ENCODE assay signal across 9 cellular contexts in the genomic region with DNA sequence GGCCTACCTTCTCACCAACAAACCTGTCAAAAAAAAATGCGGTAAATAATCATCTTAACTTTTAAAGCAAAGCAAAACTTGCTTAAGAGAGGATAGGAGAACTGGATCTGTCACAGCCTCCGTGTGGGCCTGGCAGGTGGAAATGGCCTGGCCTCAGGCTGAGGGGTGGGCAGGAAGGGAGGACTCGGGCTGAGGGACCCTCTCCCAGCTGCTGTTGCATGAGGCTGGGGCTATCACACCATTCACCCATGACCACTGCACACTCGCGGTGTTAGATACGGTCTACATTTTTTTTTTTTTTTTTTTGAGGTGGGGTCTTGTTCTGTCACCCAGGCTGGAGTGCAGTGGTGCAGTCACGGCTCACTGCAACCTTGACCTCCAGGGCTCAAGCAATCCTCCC. TPM values are rescaled to one million over a fixed set of nuclear protein-coding genes. Genes with fewer than 3 reads are reported as not detected.
DNase-seq lines count a peak whose midpoint lies in the region; ATAC-seq and TF ChIP-seq lines count a peak whose summit lies in the region.
"Had no signal": no experiment of that assay in that cellular context is flagged by ENCODE, and none has a peak within 500 bp of the region (broad histone marks: within the 10 kb centered on the region; RNA-seq: fewer than 3 reads in every experiment).

No MANE protein-coding gene starts in this region.

- H3K36me3 ChIP-seq in heart right ventricle (peaks cover 0 to 85% (median 40%) of the 10 kb centered on the region in 9 donors), endodermal cell (ENCODE audit: control insufficient read depth, insufficient read depth, low read length) (peaks cover 29% of the 10 kb centered on the region), vagina (peaks cover 0 to 70% of the 10 kb centered on the region in 2 donors)

- WGBS in heart right ventricle, 2 donors, result 87 to 90% methylated on average over 7 of the region's 7 CpGs
- WGBS in endodermal cell (ENCODE audit: insufficient coverage in 1 of 2, insufficient read length in 1 of 2), 2 experiments, result 80 to 98% methylated on average over 1 to 7 of the region's 7 CpGs

- intact Hi-C loops in heart right ventricle (cut with DNase I), result no loop called here
- intact Hi-C loops in Right ventricle myocardium superior (cut with DNase I), result no loop called here
- intact Hi-C loops in vagina (cut with DNase I), result no loop called here

- H3K27ac Mint-ChIP-seq in endodermal cell (peak overlapping the region; percentile 35), osteocyte (ENCODE audit: unreplicated experiment) (peak overlapping the region; percentile 70)

- H3K27ac ChIP-seq in heart right ventricle, result peak overlapping the region; percentile 67 to 88 (median 80)
- H3K27ac ChIP-seq in endodermal cell (ENCODE audit: low read depth, low read length), result peak overlapping the region; percentile 77
- H3K27ac ChIP-seq in vagina, result peak overlapping the region; percentile 84

- H3K4me3 Mint-ChIP-seq in endodermal cell (no peak overlapping the region), osteocyte (ENCODE audit: unreplicated experiment) (no peak overlapping the region)

- no peak for DNase-seq in heart right ventricle
- DNase-seq in Right ventricle myocardium superior, result no peak
- no peak for DNase-seq in endodermal cell
- no peak for DNase-seq in osteocyte (ENCODE audit: extremely low spot score, unreplicated experiment)
- DNase-seq in vagina (ENCODE audit: extremely low spot score in 2 of 2), result no peak
- DNase-seq in NCI-H2227 treated with DMSO at 0.1 percent for 48 hours (lab: John Stamatoyannopoulos, UW), result no peak

- H3K4me1 Mint-ChIP-seq in endodermal cell, result peaks cover 14% of the 10 kb centered on the region
- peaks cover 15% of the 10 kb centered on the region for H3K4me1 Mint-ChIP-seq in osteocyte (ENCODE audit: unreplicated experiment)

- no peaks in the 10 kb centered on the region for H3K27me3 Mint-ChIP-seq in endodermal cell (ENCODE audit: insufficient read depth)
- H3K27me3 Mint-ChIP-seq in osteocyte (ENCODE audit: unreplicated experiment), result no peaks in the 10 kb centered on the region

- H3K36me3 Mint-ChIP-seq in endodermal cell (ENCODE audit: low read depth) (peaks cover 38% of the 10 kb centered on the region), osteocyte (ENCODE audit: unreplicated experiment) (peaks cover 24% of the 10 kb centered on the region)

- H3K9me3 Mint-ChIP-seq in endodermal cell (no peaks in the 10 kb centered on the region), osteocyte (ENCODE audit: unreplicated experiment) (no peaks in the 10 kb centered on the region)

- H3K9me3 ChIP-seq in heart right ventricle (no peaks in the 10 kb centered on the region), endodermal cell (ENCODE audit: control insufficient read depth, low read length) (no peaks in the 10 kb centered on the region), vagina (no peaks in the 10 kb centered on the region)

- no peak for TF ChIP-seq POLR2A in vagina (IDR thresholded peaks at IDR 0.05)

- H3K4me1 ChIP-seq in heart right ventricle (peaks cover 13 to 75% (median 50%) of the 10 kb centered on the region in 9 donors), endodermal cell (ENCODE audit: control insufficient read depth, insufficient read depth, low read length) (peaks cover 4% of the 10 kb centered on the region), vagina (peaks cover 41% of the 10 kb centered on the region)

- TF ChIP-seq CTCF in heart right ventricle (IDR thresholded peaks at IDR 0.05) (no peak), endodermal cell (conservative IDR thresholded peaks at IDR 0.05) (no peak), osteocyte (IDR thresholded peaks at IDR 0.05) (no peak), vagina (IDR thresholded peaks at IDR 0.05) (no peak)

- H3K27me3 ChIP-seq in heart right ventricle, result no peaks in the 10 kb centered on the region
- H3K27me3 ChIP-seq in endodermal cell (ENCODE audit: control insufficient read depth, insufficient read depth, low read length, poor library complexity, severe bottlenecking), result no peaks in the 10 kb centered on the region
- H3K27me3 ChIP-seq in vagina, result no peaks in the 10 kb centered on the region

- no peak overlapping the region for H3K9ac ChIP-seq in endodermal cell (ENCODE audit: extremely low read depth, low read length, poor library complexity, severe bottlenecking)

- H3K4me3 ChIP-seq in heart right ventricle (no peak overlapping the region), endodermal cell (ENCODE audit: low read length) (no peak overlapping the region), vagina (no peak overlapping the region)

- ATAC-seq in heart right ventricle (no peak), Right ventricle myocardium superior (ENCODE audit: poor library complexity) (no peak), GM19351 (IDR thresholded peaks at IDR 0.05; ENCODE audit: unreplicated experiment) (no peak), GM18498 (IDR thresholded peaks at IDR 0.05; ENCODE audit: unreplicated experiment) (no peak)

RNA-seq across cellular contexts. Expression of a gene that starts 24.5 kb away (rescaled TPM):
- total RNA-seq in heart right ventricle, result 100 to 1,000 TPM in 7 of 10 donors, 10 to 100 TPM in 3; 59.0 to 268 (median 140) TPM
- 10 to 100 TPM; 28.4 to 38.7 TPM for polyA plus RNA-seq in heart right ventricle
- 60.9 TPM for total RNA-seq in Right ventricle myocardium superior
- total RNA-seq in endodermal cell, result 10 to 100 TPM; 53.4 to 56.6 TPM
- 27.0 TPM for polyA plus RNA-seq in endodermal cell (2013, experiment 1 of 2)
- 28.4 TPM for polyA plus RNA-seq in endodermal cell (2013, experiment 2 of 2)
- 97.2 and 98.1 TPM in 2 replicates for total RNA-seq in osteocyte
- total RNA-seq in vagina, result 80.3 TPM

RNA-seq across cellular contexts. Expression of a gene that starts 24.9 kb away (rescaled TPM):
- total RNA-seq in heart right ventricle (1 to 10 TPM; 5.0 to 8.9 (median 6.7) TPM), Right ventricle myocardium superior (6.6 TPM), endodermal cell (10 to 100 TPM; 13.2 to 18.9 TPM), osteocyte (11.2 and 14.5 TPM in 2 replicates), vagina (12.5 TPM)
- polyA plus RNA-seq in heart right ventricle, result 1 to 10 TPM; 6.2 to 6.7 TPM
- 8.9 TPM for polyA plus RNA-seq in endodermal cell (2013, experiment 1 of 2)
- 6.5 TPM for polyA plus RNA-seq in endodermal cell (2013, experiment 2 of 2)

RNA-seq across cellular contexts. Expression of a gene that starts 43.1 kb away (rescaled TPM):
- total RNA-seq in heart right ventricle, result under 1 TPM in 2 of 10 donors, not detected in 8; 0.23 to 0.31 TPM
- under 1 TPM; 0.04 to 0.15 TPM for polyA plus RNA-seq in heart right ventricle
- total RNA-seq in Right ventricle myocardium superior, result 0.11 TPM
- total RNA-seq in endodermal cell, result 1 to 10 TPM in 1 of 2 donors, under 1 TPM in 1; 0.89 to 1.5 TPM
- polyA plus RNA-seq in endodermal cell (2013, experiment 1 of 2), result 0.93 TPM
- 0.62 TPM for polyA plus RNA-seq in endodermal cell (2013, experiment 2 of 2)
- total RNA-seq in osteocyte, result 0.19 TPM in 1 of 2 replicates, not detected in the other
- total RNA-seq in vagina, result not detected
- total RNA-seq: dermis microvascular lymphatic vessel endothelial cell had no signal

RNA-seq across cellular contexts. Expression of a gene that starts 58.6 kb away (rescaled TPM):
- total RNA-seq in heart right ventricle (10 to 100 TPM; 35.7 to 50.6 (median 42.5) TPM), Right ventricle myocardium superior (37.4 TPM), endodermal cell (100 to 1,000 TPM in 1 of 2 donors, 10 to 100 TPM in 1; 96.4 to 130 TPM), osteocyte (87.2 and 88.6 TPM in 2 replicates), vagina (39.0 TPM)
- 10 to 100 TPM; 25.8 to 28.6 TPM for polyA plus RNA-seq in heart right ventricle
- 98.1 TPM for polyA plus RNA-seq in endodermal cell (2013, experiment 1 of 2)
- 88.1 TPM for polyA plus RNA-seq in endodermal cell (2013, experiment 2 of 2)

RNA-seq across cellular contexts. Expression of a gene that starts 58.9 kb away (rescaled TPM):
- total RNA-seq in heart right ventricle, result 1 to 10 TPM; 2.6 to 4.4 (median 3.2) TPM
- 1 to 10 TPM; 1.7 to 2.5 TPM for polyA plus RNA-seq in heart right ventricle
- 1.9 TPM for total RNA-seq in Right ventricle myocardium superior
- total RNA-seq in endodermal cell, result 1 to 10 TPM; 7.5 to 8.4 TPM
- 5.8 TPM for polyA plus RNA-seq in endodermal cell (2013, experiment 1 of 2)
- 4.7 TPM for polyA plus RNA-seq in endodermal cell (2013, experiment 2 of 2)
- total RNA-seq in osteocyte, result 6.1 and 6.7 TPM in 2 replicates
- 1.5 TPM for total RNA-seq in vagina
